ENCODE assay signal across 14 cellular contexts in the genomic region with DNA sequence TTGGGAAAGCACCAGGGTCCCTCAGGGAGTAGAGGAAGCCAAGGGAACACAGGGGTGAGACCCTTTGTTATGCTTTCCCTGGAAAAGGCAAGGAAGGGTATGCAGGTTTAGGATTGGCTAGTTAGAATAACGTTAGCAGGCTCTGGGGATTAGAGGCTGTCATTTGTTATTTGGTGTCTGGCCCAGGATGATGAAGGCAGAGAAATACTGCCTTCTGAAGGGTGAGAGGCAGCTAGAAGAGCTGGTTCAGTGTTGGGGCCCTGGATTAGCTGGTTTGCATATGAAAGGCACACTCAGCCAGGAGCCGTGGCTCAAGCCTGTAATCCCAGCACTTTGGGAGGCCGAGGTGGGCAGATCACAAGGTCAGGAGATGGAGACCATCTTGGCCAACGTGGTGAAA. TPM values are rescaled to one million over a fixed set of nuclear protein-coding genes. Genes with fewer than 3 reads are reported as not detected.
DNase-seq lines count a peak whose midpoint lies in the region; ATAC-seq and TF ChIP-seq lines count a peak whose summit lies in the region.
"Had no signal": no experiment of that assay in that cellular context is flagged by ENCODE, and none has a peak within 500 bp of the region (broad histone marks: within the 10 kb centered on the region; RNA-seq: fewer than 3 reads in every experiment).

No MANE protein-coding gene starts in this region.

- H3K36me3 Mint-ChIP-seq in Caco-2 (ENCODE audit: insufficient read depth, unreplicated experiment) (peaks cover 50% of the 10 kb centered on the region), activated B cell treated with CpG ODN at 0.5 μM for 24 hours (ENCODE audit: low read depth) (peaks cover 1% of the 10 kb centered on the region), naive B cell (no peaks in the 10 kb centered on the region)

- H3K4me1 Mint-ChIP-seq in Caco-2 (ENCODE audit: low read depth, unreplicated experiment) (no peaks in the 10 kb centered on the region), activated B cell treated with CpG ODN at 0.5 μM for 24 hours (peaks cover 92% of the 10 kb centered on the region), naive B cell (peaks cover 72 to 85% (median 78%) of the 10 kb centered on the region in 3 donors)

- no peaks in the 10 kb centered on the region for H3K4me1 ChIP-seq in Caco-2
- H3K4me1 ChIP-seq: SJCRH30 had no signal

- ATAC-seq in activated B cell treated with CpG ODN at 0.5 μM for 24 hours (ENCODE audit: low read depth) (no peak), naive B cell (ENCODE audit: low read depth in 2 of 2) (no peak), GM19328 (IDR thresholded peaks at IDR 0.05; ENCODE audit: unreplicated experiment) (no peak), HG02852 (IDR thresholded peaks at IDR 0.05; ENCODE audit: unreplicated experiment) (no peak), HG03139 (IDR thresholded peaks at IDR 0.05; ENCODE audit: unreplicated experiment) (no peak)

- H3K4me3 Mint-ChIP-seq in Caco-2 (ENCODE audit: unreplicated experiment) (no peak overlapping the region), activated B cell treated with CpG ODN at 0.5 μM for 24 hours (no peak overlapping the region), naive B cell (peak overlapping the region in 2 of 8 donors; percentile 32 to 86)

- POLR2A ChIA-PET in Caco-2 (lab: Charles Lee) (no interaction called here), activated B cell treated with CpG ODN at 0.5 μM for 24 hours (lab: Charles Lee) (interaction anchor here (1.3 kb wide), 1 partner anchor 59 kb away, joined by 7 read pairs; the partner anchor contains the start of genes MEPCE and ZCWPW1)

- H3K27me3 Mint-ChIP-seq in Caco-2 (ENCODE audit: insufficient read depth, unreplicated experiment) (no peaks in the 10 kb centered on the region), activated B cell treated with CpG ODN at 0.5 μM for 24 hours (no peaks in the 10 kb centered on the region), naive B cell (no peaks in the 10 kb centered on the region)

- H3K27ac Mint-ChIP-seq in Caco-2 (ENCODE audit: unreplicated experiment) (peak overlapping the region; percentile 23), activated B cell treated with CpG ODN at 0.5 μM for 24 hours (peak overlapping the region; percentile 91), naive B cell (peak overlapping the region; percentile 98 to 100 (median 100))

- no peaks in the 10 kb centered on the region for H3K9me3 ChIP-seq in Caco-2
- H3K9me3 ChIP-seq: SJCRH30 had no signal

- intact Hi-C loops in Caco-2 (cut with micrococcal nuclease; ENCODE audit: unreplicated experiment) (no loop called here), activated B cell treated with CpG ODN at 0.5 μM for 24 hours (cut with micrococcal nuclease) (no loop called here)

- CTCF ChIA-PET in Caco-2 (lab: Charles Lee) = no interaction called here
- CTCF ChIA-PET in activated B cell treated with CpG ODN at 0.5 μM for 24 hours (lab: Charles Lee) = interaction anchor here (1.0 kb wide), 1 partner anchor 38 kb away, joined by 3 read pairs; no protein-coding TSS in a partner anchor

- no peaks in the 10 kb centered on the region for H3K36me3 ChIP-seq in Caco-2 (ENCODE audit: control insufficient read depth, insufficient read depth, low read length)
- H3K36me3 ChIP-seq: SJCRH30 had no signal

- H3K9me3 Mint-ChIP-seq in Caco-2 (ENCODE audit: unreplicated experiment) (no peaks in the 10 kb centered on the region), activated B cell treated with CpG ODN at 0.5 μM for 24 hours (no peaks in the 10 kb centered on the region), naive B cell (no peaks in the 10 kb centered on the region)

- no peaks in the 10 kb centered on the region for H3K27me3 ChIP-seq in Caco-2 (replicated peaks; ENCODE audit: control insufficient read depth, insufficient read depth, low read length)
- H3K27me3 ChIP-seq: SJCRH30 had no signal

- H3K4me3 ChIP-seq in Caco-2 (ENCODE audit: low read depth, low read length) = no peak overlapping the region
- H3K4me3 ChIP-seq: lung, SJCRH30 had no signal

- TF ChIP-seq CTCF in Caco-2 (IDR thresholded peaks at IDR 0.05; ENCODE audit: insufficient read depth in 1 of 2, low read depth in 1 of 2, low read length in 1 of 2, severe bottlenecking in 1 of 2, unreplicated experiment in 1 of 2) (no peak), activated B cell treated with CpG ODN at 0.5 μM for 24 hours (IDR thresholded peaks at IDR 0.05) (no peak)

- DNase-seq in Caco-2 = no peak
- DNase-seq in activated B cell treated with CpG ODN at 0.5 μM for 24 hours = no peak
- no peak for DNase-seq in naive B cell
- DNase-seq: activated T-cell treated with anti-CD3 and anti-CD28 coated beads, Interleukin-2, amount 50 U/mL, for 48 hours; Kasumi-1; NCI-H2029 treated with DMSO at 0.1 percent for 48 hours; NCI-H82; SJCRH30; stimulated activated naive CD4-positive, alpha-beta T cell; WERI-Rb-1 had no signal

- no TSS peak for BruUV-seq in Caco-2 (replicated peaks; lab: Mats Ljungman, UMichigan)

RNA-seq across cellular contexts. Expression of gene PILRA, which starts 3.0 kb away (rescaled TPM):
- 0.68 TPM in 1 of 2 replicates, not detected in the other for total RNA-seq in Caco-2 (2022)
- 2.1 and 2.2 TPM in 2 replicates for total RNA-seq in activated B cell treated with CpG ODN at 0.5 μM for 24 hours
- 1 to 10 TPM in 1 of 6 donors, under 1 TPM in 4, not detected in 1; 0.53 to 1.8 (median 0.53) TPM for polyA plus RNA-seq in naive B cell (ENCODE audit: low read depth in 6 of 6)

RNA-seq across cellular contexts. Expression of gene PILRB, which starts 12.4 kb away (rescaled TPM):
- total RNA-seq in Caco-2 (2022) = 53.4 and 58.9 TPM in 2 replicates
- 65.8 and 79.4 TPM in 2 replicates for total RNA-seq in activated B cell treated with CpG ODN at 0.5 μM for 24 hours
- 10 to 100 TPM in 2 of 6 donors, 1 to 10 TPM in 4; 3.5 to 28.7 (median 7.0) TPM for polyA plus RNA-seq in naive B cell (ENCODE audit: low read depth in 6 of 6)

RNA-seq across cellular contexts. Expression of gene ZCWPW1, which starts 58.2 kb away (rescaled TPM):
- total RNA-seq in Caco-2 (2022) = 3.4 and 4.4 TPM in 2 replicates
- total RNA-seq in activated B cell treated with CpG ODN at 0.5 μM for 24 hours = 10.8 and 15.2 TPM in 2 replicates
- polyA plus RNA-seq in naive B cell (ENCODE audit: low read depth in 6 of 6) = 10 to 100 TPM in 5 of 6 donors, 1 to 10 TPM in 1; 9.4 to 24.9 (median 13.3) TPM

RNA-seq across cellular contexts. Expression of gene MEPCE, which starts 59.3 kb away (rescaled TPM):
- total RNA-seq in Caco-2 (2022) (41.0 and 43.3 TPM in 2 replicates), activated B cell treated with CpG ODN at 0.5 μM for 24 hours (61.0 and 65.5 TPM in 2 replicates)
- polyA plus RNA-seq in naive B cell (ENCODE audit: low read depth in 6 of 6) = 10 to 100 TPM; 10.9 to 24.6 (median 19.5) TPM

Comparison
In these comparisons a context has a peak if more than half of its experiments do, and no peak if none do; other contexts are left out.
1. H3K27ac Mint-ChIP-seq: peak in every context shown above with its lines; median percentile 100 in naive B cell; 91 in activated B cell treated with CpG ODN at 0.5 μM for 24 hours; 23 in Caco-2.